In genomic region chr17:5758651-5759050, GRCh38 we compare ENCODE assay signal across 14 cellular contexts.
DNase-seq lines count a peak whose midpoint lies in the region; ATAC-seq, FAIRE-seq and TF ChIP-seq lines count a peak whose summit lies in the region.
"Had no signal": no experiment of that assay in that cellular context is flagged by ENCODE, and none has a peak within 500 bp of the region (broad histone marks: within the 10 kb centered on the region; RNA-seq: fewer than 3 reads in every experiment).

No MANE protein-coding gene starts in this region.

- H3K4me3 Mint-ChIP-seq in Calu3 (ENCODE audit: low read depth, unreplicated experiment) (no peak overlapping the region), HFFc6 (no peak overlapping the region)
- H3K4me3 Mint-ChIP-seq: activated naive CD4-positive, alpha-beta T cell treated with anti-CD3 and anti-CD28 coated beads, Interleukin-2, amount 10 ng/mL, durations not matched to agents 7 days and 5 days had no signal

- H3K27me3 ChIP-seq in WERI-Rb-1 (ENCODE audit: insufficient read depth, low read depth, severe bottlenecking) = no peaks in the 10 kb centered on the region
- H3K27me3 ChIP-seq: vagina had no signal

- H3K27ac ChIP-seq in WERI-Rb-1 = no peak overlapping the region
- H3K27ac ChIP-seq: vagina had no signal

- no peak for ATAC-seq in HG03025 (IDR thresholded peaks at IDR 0.05; ENCODE audit: low FRiP score, unreplicated experiment)
- ATAC-seq in GM18511 (IDR thresholded peaks at IDR 0.05; ENCODE audit: unreplicated experiment) = no peak
- ATAC-seq in HG03571 (IDR thresholded peaks at IDR 0.05; ENCODE audit: unreplicated experiment) = no peak
- ATAC-seq: left lobe of liver had no signal

- H3K9me3 ChIP-seq in WERI-Rb-1 (ENCODE audit: severe bottlenecking) = no peaks in the 10 kb centered on the region
- H3K9me3 ChIP-seq: vagina had no signal

- TF ChIP-seq POLR2A in H54 (IDR thresholded peaks at IDR 0.05; ENCODE audit: low read depth, low read length) = no peak

- H3K27ac Mint-ChIP-seq in Calu3 (ENCODE audit: unreplicated experiment) (no peak overlapping the region), HFFc6 (no peak overlapping the region)
- H3K27ac Mint-ChIP-seq: activated naive CD4-positive, alpha-beta T cell treated with anti-CD3 and anti-CD28 coated beads, Interleukin-2, amount 10 ng/mL, durations not matched to agents 7 days and 5 days had no signal

- intact Hi-C loops in Calu3 (cut with micrococcal nuclease; ENCODE audit: unreplicated experiment) = no loop called here

- DNase-seq in Calu3 (peak; percentile 3), HFFc6 (peak; percentile 76), WERI-Rb-1 (peak; percentile 32), germinal center (ENCODE audit: low spot score) (peak; percentile 9), H54 (ENCODE audit: insufficient read length, low spot score) (no peak)
- DNase-seq: activated CD4-positive, CD25-positive, alpha-beta regulatory T cell; activated naive CD4-positive, alpha-beta T cell treated with anti-CD3 and anti-CD28 coated beads, Interleukin-2, amount 10 ng/mL, durations not matched to agents 7 days and 5 days; COR-L47; occipital lobe had no signal

- no peak for FAIRE-seq in H54 (lab: Jason Lieb, UNC)

- no peaks in the 10 kb centered on the region for H3K36me3 Mint-ChIP-seq in Calu3 (ENCODE audit: insufficient read depth, unreplicated experiment)
- 0 out of 2 replicates have a peak, but pooled peaks cover 4% of the 10 kb centered on the region for H3K36me3 Mint-ChIP-seq in HFFc6 (ENCODE audit: low read depth)
- H3K36me3 Mint-ChIP-seq: activated naive CD4-positive, alpha-beta T cell treated with anti-CD3 and anti-CD28 coated beads, Interleukin-2, amount 10 ng/mL, durations not matched to agents 7 days and 5 days had no signal

- H3K4me1 Mint-ChIP-seq in Calu3 (ENCODE audit: low read depth, unreplicated experiment) = no peaks in the 10 kb centered on the region
- no peaks in the 10 kb centered on the region; the same call in 1 of the 2 replicates for H3K4me1 Mint-ChIP-seq in HFFc6 (ENCODE audit: low read depth)
- H3K4me1 Mint-ChIP-seq: activated naive CD4-positive, alpha-beta T cell treated with anti-CD3 and anti-CD28 coated beads, Interleukin-2, amount 10 ng/mL, durations not matched to agents 7 days and 5 days had no signal

- BruUV-seq in Calu3 (replicated peaks; lab: Mats Ljungman, UMichigan) = no TSS peak

- TF ChIP-seq CTCF in Calu3 (IDR thresholded peaks at IDR 0.05; ENCODE audit: unreplicated experiment) (no peak), HFFc6 (IDR thresholded peaks at IDR 0.05) (no peak), WERI-Rb-1 (IDR thresholded peaks at IDR 0.05; ENCODE audit: low read depth, low read length) (no peak)

- CTCF ChIA-PET in Calu3 (lab: Charles Lee) = interaction anchor here (0.8 kb wide), 1 partner anchor 314 kb away, joined by 4 read pairs; no protein-coding TSS in a partner anchor

- no peaks in the 10 kb centered on the region for H3K9me3 Mint-ChIP-seq in Calu3 (ENCODE audit: low read depth, unreplicated experiment)
- no peaks in the 10 kb centered on the region; the same call in 1 of the 2 replicates for H3K9me3 Mint-ChIP-seq in HFFc6
- H3K9me3 Mint-ChIP-seq: activated naive CD4-positive, alpha-beta T cell treated with anti-CD3 and anti-CD28 coated beads, Interleukin-2, amount 10 ng/mL, durations not matched to agents 7 days and 5 days had no signal

- H3K4me3 ChIP-seq in WERI-Rb-1 (ENCODE audit: low read depth, low read length) = no peak overlapping the region
- H3K4me3 ChIP-seq: vagina had no signal

- H3K27me3 Mint-ChIP-seq in Calu3 (ENCODE audit: unreplicated experiment) (peaks cover 40% of the 10 kb centered on the region), HFFc6 (ENCODE audit: insufficient read depth) (peaks cover 12% of the 10 kb centered on the region)

- H3K36me3 ChIP-seq in WERI-Rb-1 = no peaks in the 10 kb centered on the region
- H3K36me3 ChIP-seq: vagina had no signal
